In genomic region chr7:28955356-28955722, GRCh38 we compare ENCODE assay signal across 11 cellular contexts. TPM values are rescaled to one million over a fixed set of nuclear protein-coding genes. Genes with fewer than 3 reads are reported as not detected.
A peak's percentile ranks its signal among the peaks of the same experiment; 100 is the strongest.
DNase-seq lines count a peak whose midpoint lies in the region; ATAC-seq and TF ChIP-seq lines count a peak whose summit lies in the region.
"Had no signal": no experiment of that assay in that cellular context is flagged by ENCODE, and none has a peak within 500 bp of the region (broad histone marks: within the 10 kb centered on the region; RNA-seq: fewer than 3 reads in every experiment).

No MANE protein-coding gene starts in this region.

- H3K4me1 Mint-ChIP-seq in activated T-cell treated with anti-CD3 and anti-CD28 coated beads, Interleukin-2, amount 50 U/mL, for 72 hours (ENCODE audit: low read depth): peaks cover 5% of the 10 kb centered on the region

- H3K79me2 ChIP-seq in neural cell (replicated peaks; ENCODE audit: insufficient read depth, low read length): no peaks in the 10 kb centered on the region

- H3K4me3 ChIP-seq in esophagus muscularis mucosa: peak overlapping the region; percentile 49 to 69 (median 58)
- H3K4me3 ChIP-seq in neural cell (ENCODE audit: low read length): peak overlapping the region; percentile 68
- peak overlapping the region in 3 of 4 donors; percentile 35 to 60 (median 60) for H3K4me3 ChIP-seq in upper lobe of left lung

- no peak overlapping the region for H3K9ac ChIP-seq in neural cell (ENCODE audit: low read length)

- no peak for TF ChIP-seq EP300 in esophagus muscularis mucosa (IDR thresholded peaks at IDR 0.05)
- TF ChIP-seq EP300 in neural cell (conservative IDR thresholded peaks at IDR 0.05; ENCODE audit: poor library complexity, severe bottlenecking): no peak
- no peak for TF ChIP-seq EP300 in upper lobe of left lung (IDR thresholded peaks at IDR 0.05)

- H3K4me3 Mint-ChIP-seq in activated T-cell treated with anti-CD3 and anti-CD28 coated beads, Interleukin-2, amount 50 U/mL, for 72 hours: peak overlapping the region; percentile 57 to 66
- H3K4me3 Mint-ChIP-seq: activated naive CD8-positive, alpha-beta T cell had no signal

- H2AFZ ChIP-seq in neural cell (ENCODE audit: low read depth, low read length): no peak overlapping the region

- H3K4me2 ChIP-seq in neural cell (ENCODE audit: low read length): no peak overlapping the region

- ATAC-seq in activated T-cell treated with anti-CD3 and anti-CD28 coated beads, Interleukin-2, amount 50 U/mL, for 72 hours (replicated peaks in 1 of 2): no peak
- ATAC-seq in upper lobe of left lung (ENCODE audit: low FRiP score in 2 of 2): no peak

- no peaks in the 10 kb centered on the region for H3K36me3 Mint-ChIP-seq in activated T-cell treated with anti-CD3 and anti-CD28 coated beads, Interleukin-2, amount 50 U/mL, for 72 hours (ENCODE audit: insufficient read depth in 2 of 2)
- H3K36me3 Mint-ChIP-seq: activated naive CD8-positive, alpha-beta T cell had no signal

- H3K27ac Mint-ChIP-seq in activated T-cell treated with anti-CD3 and anti-CD28 coated beads, Interleukin-2, amount 50 U/mL, for 72 hours: no peak overlapping the region
- H3K27ac Mint-ChIP-seq: activated naive CD8-positive, alpha-beta T cell; stimulated activated naive CD8-positive, alpha-beta T cell treated with anti-CD3 and anti-CD28 coated beads, Interleukin-15, amount 100 ng/mL, for 72 hours had no signal

- H3K9me3 ChIP-seq in esophagus muscularis mucosa (no peaks in the 10 kb centered on the region), neural cell (ENCODE audit: low read length) (no peaks in the 10 kb centered on the region), upper lobe of left lung (no peaks in the 10 kb centered on the region)

- H3K36me3 ChIP-seq in esophagus muscularis mucosa (no peaks in the 10 kb centered on the region), neural cell (ENCODE audit: insufficient read depth, low read length) (no peaks in the 10 kb centered on the region), upper lobe of left lung (no peaks in the 10 kb centered on the region)

- no peaks in the 10 kb centered on the region for H3F3A ChIP-seq in neural cell (ENCODE audit: insufficient read depth, low read length, poor library complexity, severe bottlenecking)

- TF ChIP-seq CTCF in esophagus muscularis mucosa (IDR thresholded peaks at IDR 0.05): no peak
- TF ChIP-seq CTCF in neural cell (IDR thresholded peaks at IDR 0.05; ENCODE audit: poor library complexity, severe bottlenecking): no peak
- no peak for TF ChIP-seq CTCF in upper lobe of left lung (IDR thresholded peaks at IDR 0.05)

- intact Hi-C loops in esophagus muscularis mucosa (cut with DNase I): loop anchor here (10.0 kb wide), 1 partner anchor 149 kb away; no protein-coding TSS in a partner anchor

- H3K27ac ChIP-seq in esophagus muscularis mucosa (replicated peaks in 1 of 4): peak overlapping the region; percentile 57 to 73 (median 61)
- H3K27ac ChIP-seq in neural cell (ENCODE audit: low read length): no peak overlapping the region
- peak overlapping the region in 3 of 4 donors; percentile 44 to 63 (median 62) for H3K27ac ChIP-seq in upper lobe of left lung
- H3K27ac ChIP-seq: epithelial cell of prostate had no signal

- no peaks in the 10 kb centered on the region for H3K9me3 Mint-ChIP-seq in activated T-cell treated with anti-CD3 and anti-CD28 coated beads, Interleukin-2, amount 50 U/mL, for 72 hours
- H3K9me3 Mint-ChIP-seq: stimulated activated naive CD8-positive, alpha-beta T cell treated with anti-CD3 and anti-CD28 coated beads, Interleukin-15, amount 100 ng/mL, for 72 hours had no signal

- peaks cover 74% of the 10 kb centered on the region for H3K27me3 Mint-ChIP-seq in activated T-cell treated with anti-CD3 and anti-CD28 coated beads, Interleukin-2, amount 50 U/mL, for 72 hours (ENCODE audit: low read depth)

- H4K20me1 ChIP-seq in neural cell (ENCODE audit: insufficient read depth): no peaks in the 10 kb centered on the region

- TF ChIP-seq RAD21 in neural cell (conservative IDR thresholded peaks at IDR 0.05): no peak

- TF ChIP-seq POLR2A in esophagus muscularis mucosa (IDR thresholded peaks at IDR 0.05; ENCODE audit: low read depth) (no peak), upper lobe of left lung (IDR thresholded peaks at IDR 0.05) (no peak)

- peaks cover 34 to 45% (median 37%) of the 10 kb centered on the region in 4 donors for H3K4me1 ChIP-seq in esophagus muscularis mucosa
- peaks cover 31 to 44% (median 38%) of the 10 kb centered on the region in 4 donors for H3K4me1 ChIP-seq in upper lobe of left lung

- 65% methylated on average over 13 of the region's 22 CpGs for WGBS in esophagus muscularis mucosa
- 43 to 61% methylated on average over 6 to 19 of the region's 22 CpGs for WGBS in upper lobe of left lung, 2 donors

- H3K9me2 ChIP-seq in neural cell (ENCODE audit: insufficient read depth, low read length): no peaks in the 10 kb centered on the region

- H3K27me3 ChIP-seq in esophagus muscularis mucosa (peaks cover 14 to 61% (median 26%) of the 10 kb centered on the region in 4 donors), neural cell (ENCODE audit: insufficient read depth, low read depth, low read length) (peaks cover 54% of the 10 kb centered on the region), upper lobe of left lung (peaks cover 0 to 33% (median 21%) of the 10 kb centered on the region in 4 donors)

- DNase-seq in activated T-cell treated with anti-CD3 and anti-CD28 coated beads, Interleukin-2, amount 50 U/mL, for 72 hours: no peak
- DNase-seq in activated T-cell treated with anti-CD3 and anti-CD28 coated beads for 4 hours (no peak), esophagus muscularis mucosa (ENCODE audit: extremely low spot score) (peak; percentile 85), upper lobe of left lung (no peak), hippocampal formation (lab: John Stamatoyannopoulos, UW) (no peak), HK-2 (ENCODE audit: unreplicated experiment) (no peak), OCI-M2 (lab: John Stamatoyannopoulos, UW; ENCODE audit: unreplicated experiment) (no peak)

TF ChIP-seq in neural cell, 6 proteins besides CTCF, POLR2A, EP300 and RAD21:
- TF ChIP-seq TAF1 (IDR thresholded peaks at IDR 0.05; ENCODE audit: low read depth) (no peak), MXI1 (conservative IDR thresholded peaks at IDR 0.05; ENCODE audit: poor library complexity, severe bottlenecking) (peak; percentile 14)
TF ChIP-seq in neural cell: peak in this region for 1.

RNA-seq across cellular contexts. Expression of gene TRIL, which starts 2.8 kb away (rescaled TPM):
- total RNA-seq in activated T-cell treated with anti-CD3 and anti-CD28 coated beads, Interleukin-2, amount 50 U/mL, for 72 hours: not detected
- total RNA-seq in esophagus muscularis mucosa: 1 to 10 TPM; 1.3 to 9.4 (median 5.5) TPM
- 1.4 TPM in 2 replicates for polyA plus RNA-seq in neural cell
- 3.2 and 4.4 TPM in 2 replicates for polyA minus RNA-seq in neural cell
- 10 to 100 TPM in 1 of 6 donors, 1 to 10 TPM in 5; 2.8 to 11.0 (median 5.6) TPM for total RNA-seq in upper lobe of left lung
